In the genomic region with DNA sequence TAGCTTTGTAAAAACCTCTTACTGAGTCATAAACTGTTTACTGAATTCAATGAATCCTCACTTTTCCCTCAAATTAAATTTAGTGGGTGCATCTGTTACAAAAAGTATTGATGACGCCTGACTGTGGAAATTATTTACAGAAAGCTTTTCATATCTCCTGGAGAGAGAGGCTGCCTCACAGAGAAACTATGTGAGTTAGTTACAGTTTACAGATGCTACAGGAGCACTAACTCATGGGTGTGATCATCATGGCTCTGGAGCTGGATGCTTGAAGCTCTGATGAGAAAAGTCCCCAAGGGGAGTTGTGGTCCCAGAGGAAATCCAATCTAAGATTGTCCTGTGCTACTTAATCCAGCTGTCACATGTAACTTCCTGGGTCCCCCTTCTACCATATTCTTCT, we compare ENCODE assay signal across 19 cellular contexts.
"Had no signal": no experiment of that assay in that cellular context is flagged by ENCODE, and none has a peak within 500 bp of the region (broad histone marks: within the 10 kb centered on the region; RNA-seq: fewer than 3 reads in every experiment).

No MANE protein-coding gene starts in this region.

- H3K9me3 ChIP-seq: left ventricle myocardium inferior, ovary, right lobe of liver, tibial nerve had no signal

- H3K4me3 ChIP-seq: left ventricle myocardium inferior, lung, ovary, right lobe of liver, tibial nerve had no signal

- DNase-seq: activated CD4-positive, alpha-beta T cell treated with anti-CD3 and anti-CD28 coated beads for 36 hours; activated CD4-positive, CD25-positive, alpha-beta regulatory T cell; activated CD8-positive, alpha-beta memory T cell treated with anti-CD3 and anti-CD28 coated beads, Interleukin-2, amount 10 ng/mL, durations not matched to agents 7 days and 5 days; activated CD8-positive, alpha-beta T cell treated with anti-CD3 and anti-CD28 coated beads, Interleukin-2, amount 10 ng/mL, durations not matched to agents 7 days and 5 days; activated naive CD4-positive, alpha-beta T cell; activated T-cell treated with anti-CD3 and anti-CD28 coated beads, Interleukin-2, amount 50 U/mL, for 48 hours; anterior cingulate cortex; effector CD8-positive, alpha-beta T cell; left ventricle myocardium inferior; naive thymus-derived CD4-positive, alpha-beta T cell; ovary; right lobe of liver; stimulated activated CD4-positive, alpha-beta T cell treated with anti-CD3 and anti-CD28 coated beads, Interleukin-15, amount 100 ng/mL, for 24 hours; stimulated activated CD4-positive, alpha-beta T cell treated with anti-CD3 and anti-CD28 coated beads, Interleukin-2, amount 100 ng/mL, for 24 hours; stimulated activated naive CD4-positive, alpha-beta T cell had no signal

- H3K27ac ChIP-seq: epithelial cell of prostate, left ventricle myocardium inferior, ovary, right lobe of liver, tibial nerve had no signal

- H3K36me3 ChIP-seq: left ventricle myocardium inferior, ovary, right lobe of liver, tibial nerve had no signal

- H3K4me1 ChIP-seq: right lobe of liver, tibial nerve had no signal

- H3K27me3 ChIP-seq: ovary, right lobe of liver, tibial nerve had no signal

- ATAC-seq: activated CD4-positive, alpha-beta T cell treated with anti-CD3 and anti-CD28 coated beads for 36 hours; activated CD8-positive, alpha-beta memory T cell treated with anti-CD3 and anti-CD28 coated beads, Interleukin-2, amount 10 ng/mL, durations not matched to agents 7 days and 5 days; activated CD8-positive, alpha-beta T cell treated with anti-CD3 and anti-CD28 coated beads, Interleukin-2, amount 10 ng/mL, durations not matched to agents 7 days and 5 days; activated naive CD4-positive, alpha-beta T cell treated with anti-CD3 and anti-CD28 coated beads, Interleukin-2, amount 50 U/mL, for 72 hours; naive thymus-derived CD4-positive, alpha-beta T cell; right lobe of liver had no signal
